ENCODE assay signal across 5 cellular contexts in the genomic region with DNA sequence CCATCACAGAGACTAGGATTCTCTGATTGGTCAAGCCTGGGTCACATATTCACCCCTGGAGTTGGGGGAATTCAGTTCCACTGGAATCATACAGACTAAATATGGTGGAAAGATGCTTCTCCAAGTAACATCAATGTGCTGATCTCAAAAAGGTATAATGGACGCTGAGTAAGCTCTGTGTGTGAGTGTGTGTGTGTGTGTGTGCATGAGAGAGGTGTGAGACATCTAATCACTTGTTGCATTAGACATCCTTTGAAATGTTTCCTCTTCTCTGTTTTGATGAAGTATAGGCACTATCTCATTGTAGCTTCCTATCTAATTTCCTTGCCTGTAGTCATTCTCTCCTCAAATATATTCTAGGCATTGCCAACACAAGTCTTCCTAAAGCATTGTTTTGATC.
"Had no signal": no experiment of that assay in that cellular context is flagged by ENCODE, and none has a peak within 500 bp of the region (broad histone marks: within the 10 kb centered on the region; RNA-seq: fewer than 3 reads in every experiment).

No MANE protein-coding gene starts in this region.

- DNase-seq: IMR-90, KBM-7, KG1 had no signal

- H3K27ac ChIP-seq: HL-60 had no signal

- H3K4me3 ChIP-seq: K562 had no signal
